12 cellular contexts compared by ENCODE assay signal in the genomic region with DNA sequence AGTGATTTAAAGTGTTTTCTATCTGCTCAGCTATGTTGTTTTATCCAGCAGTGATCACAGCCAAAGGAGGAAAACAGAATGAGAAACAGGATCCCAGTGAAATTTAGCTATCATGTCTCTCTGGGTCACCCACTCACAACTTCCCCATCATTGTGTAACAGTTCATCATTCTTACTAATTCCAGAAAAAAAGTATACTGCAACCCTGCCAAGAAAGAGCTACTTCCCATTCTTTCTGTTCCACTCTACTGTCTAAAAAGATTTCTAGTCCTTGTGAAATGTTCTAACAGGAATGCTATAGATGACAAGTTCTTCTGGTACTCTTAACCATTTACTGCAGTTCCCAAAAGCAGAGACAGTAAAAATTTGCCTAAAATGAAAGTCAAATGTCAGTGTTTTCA. TPM values are rescaled to one million over a fixed set of nuclear protein-coding genes. Genes with fewer than 3 reads are reported as not detected.
DNase-seq lines count a peak whose midpoint lies in the region; ATAC-seq and TF ChIP-seq lines count a peak whose summit lies in the region.
"Had no signal": no experiment of that assay in that cellular context is flagged by ENCODE, and none has a peak within 500 bp of the region (broad histone marks: within the 10 kb centered on the region; RNA-seq: fewer than 3 reads in every experiment).

No MANE protein-coding gene starts in this region.

- BruUV-seq in A673 (replicated peaks; lab: Mats Ljungman, UMichigan) = no TSS peak

- no peak for ATAC-seq in activated CD4-positive, alpha-beta T cell treated with anti-CD3 and anti-CD28 coated beads for 36 hours
- no peak for ATAC-seq in HG03025 (IDR thresholded peaks at IDR 0.05; ENCODE audit: low FRiP score, unreplicated experiment)
- ATAC-seq: activated T-helper 17 cell treated with anti-CD3 and anti-CD28 coated beads, Interleukin-2, amount 50 U/mL, for 72 hours had no signal

- peak overlapping the region; percentile 54 for H3K4me3 ChIP-seq in adipocyte (ENCODE audit: low read length)
- no peak overlapping the region for H3K4me3 ChIP-seq in dorsolateral prefrontal cortex
- H3K4me3 ChIP-seq in A673 (ENCODE audit: low read depth, low read length, poor library complexity, severe bottlenecking) = no peak overlapping the region

- CTCF ChIA-PET in activated CD4-positive, alpha-beta T cell treated with anti-CD3 and anti-CD28 coated beads for 36 hours (lab: Charles Lee) = no interaction called here
- CTCF ChIA-PET in A673 (lab: Charles Lee) = no interaction called here

- peak; percentile 38 for DNase-seq in GM04504 (ENCODE audit: low read depth)
- peak; percentile 79 for DNase-seq in adipocyte (ENCODE audit: low read depth)
- peak; percentile 4 for DNase-seq in hepatic stellate cell (ENCODE audit: low spot score)
- peak; percentile 49 for DNase-seq in stromal cell of bone marrow (ENCODE audit: low read depth)
- DNase-seq in activated CD4-positive, alpha-beta T cell treated with anti-CD3 and anti-CD28 coated beads for 36 hours = no peak
- DNase-seq in dorsolateral prefrontal cortex = no peak
- DNase-seq in A673 (ENCODE audit: low spot score) = no peak
- DNase-seq: cerebellar nuclear complex had no signal

- no peaks in the 10 kb centered on the region for H3K9me3 Mint-ChIP-seq in activated CD4-positive, alpha-beta T cell treated with anti-CD3 and anti-CD28 coated beads for 36 hours (ENCODE audit: low read depth)

- peaks cover 4% of the 10 kb centered on the region for H3K9me3 ChIP-seq in adipocyte (ENCODE audit: control insufficient read depth, low read length)
- no peaks in the 10 kb centered on the region for H3K9me3 ChIP-seq in A673 (ENCODE audit: low read depth, low read length, poor library complexity, severe bottlenecking)

- no peaks in the 10 kb centered on the region for H3K4me1 Mint-ChIP-seq in activated CD4-positive, alpha-beta T cell treated with anti-CD3 and anti-CD28 coated beads for 36 hours
- H3K4me1 Mint-ChIP-seq: activated T-helper 17 cell treated with anti-CD3 and anti-CD28 coated beads, Interleukin-2, amount 50 U/mL, for 72 hours; memory B cell had no signal

- peak overlapping the region in 28 of 59 donors; percentile 0 to 72 (median 54) for H3K27ac ChIP-seq in dorsolateral prefrontal cortex
- no peak overlapping the region for H3K27ac ChIP-seq in A673 (ENCODE audit: low read depth, low read length, poor library complexity, severe bottlenecking)

- no peaks in the 10 kb centered on the region for H3K27me3 ChIP-seq in adipocyte (replicated peaks; ENCODE audit: control insufficient read depth, insufficient read depth, low read length)
- H3K27me3 ChIP-seq in dorsolateral prefrontal cortex = peaks cover 0 to 2% (median 0%) of the 10 kb centered on the region in 45 donors
- no peaks in the 10 kb centered on the region for H3K27me3 ChIP-seq in A673 (replicated peaks; ENCODE audit: insufficient read depth, low read depth, low read length, poor library complexity)

- peaks cover 25% of the 10 kb centered on the region for H3K27me3 Mint-ChIP-seq in activated CD4-positive, alpha-beta T cell treated with anti-CD3 and anti-CD28 coated beads for 36 hours

- no peaks in the 10 kb centered on the region for H3K36me3 Mint-ChIP-seq in activated CD4-positive, alpha-beta T cell treated with anti-CD3 and anti-CD28 coated beads for 36 hours (ENCODE audit: low read depth)
- H3K36me3 Mint-ChIP-seq: memory B cell had no signal

- H3K36me3 ChIP-seq in adipocyte (ENCODE audit: control insufficient read depth, insufficient read depth, low read length, severe bottlenecking) = no peaks in the 10 kb centered on the region
- no peaks in the 10 kb centered on the region for H3K36me3 ChIP-seq in A673 (ENCODE audit: insufficient read depth, low read length, poor library complexity, severe bottlenecking)

- TF ChIP-seq CTCF in dorsolateral prefrontal cortex (IDR thresholded peaks at IDR 0.05 in 54 of 56, conservative IDR thresholded peaks at IDR 0.05 in 2 of 56; ENCODE audit: low read depth in 1 of 56, partially characterized antibody in 56 of 56) (no peak), A673 (conservative IDR thresholded peaks at IDR 0.05; ENCODE audit: low read depth, low read length) (no peak)

- POLR2A ChIA-PET in activated CD4-positive, alpha-beta T cell treated with anti-CD3 and anti-CD28 coated beads for 36 hours (lab: Charles Lee) = no interaction called here
- POLR2A ChIA-PET in A673 (lab: Charles Lee; ENCODE audit: low non-redundant PET) = no interaction called here

- intact Hi-C loops in activated CD4-positive, alpha-beta T cell treated with anti-CD3 and anti-CD28 coated beads for 36 hours (cut with DNase I, micrococcal nuclease) = no loop called here
- intact Hi-C loops in dorsolateral prefrontal cortex (cut with DNase I) (no loop called here), A673 (cut with micrococcal nuclease; ENCODE audit: unreplicated experiment) (no loop called here)

- H3K4me1 ChIP-seq in adipocyte (ENCODE audit: control insufficient read depth, insufficient read depth, low read length) (peaks cover 20% of the 10 kb centered on the region), A673 (ENCODE audit: insufficient read depth, low read length, poor library complexity, severe bottlenecking) (no peaks in the 10 kb centered on the region)

- no peak overlapping the region for H3K4me3 Mint-ChIP-seq in activated CD4-positive, alpha-beta T cell treated with anti-CD3 and anti-CD28 coated beads for 36 hours
- H3K4me3 Mint-ChIP-seq: activated T-helper 17 cell treated with anti-CD3 and anti-CD28 coated beads, Interleukin-2, amount 50 U/mL, for 72 hours; memory B cell had no signal

- H3K9ac ChIP-seq in adipocyte (ENCODE audit: low read length) = peak overlapping the region; percentile 75

- H3K27ac Mint-ChIP-seq in activated CD4-positive, alpha-beta T cell treated with anti-CD3 and anti-CD28 coated beads for 36 hours = no peak overlapping the region
- H3K27ac Mint-ChIP-seq: activated T-helper 17 cell treated with anti-CD3 and anti-CD28 coated beads, Interleukin-2, amount 50 U/mL, for 72 hours; memory B cell had no signal

RNA-seq across cellular contexts. Expression of gene CD163, which starts 39.2 kb away (rescaled TPM):
- total RNA-seq in activated CD4-positive, alpha-beta T cell treated with anti-CD3 and anti-CD28 coated beads for 36 hours = not detected
- 100 to 1,000 TPM in 4 of 120 experiments, 10 to 100 TPM in 79, 1 to 10 TPM in 35, under 1 TPM in 2; 0.64 to 246 (median 14.9) TPM for total RNA-seq in dorsolateral prefrontal cortex
- total RNA-seq in A673 (2021) = 0.41 TPM in 1 of 2 replicates, not detected in the other
- total RNA-seq: activated T-helper 17 cell treated with anti-CD3 and anti-CD28 coated beads, Interleukin-2, amount 50 U/mL, for 72 hours; SK-MEL-5 had no signal

Comparison
In these comparisons a context has a peak if more than half of its experiments do, and no peak if none do; other contexts are left out.
1. DNase-seq: peak in GM04504 (single experiment), adipocyte (single experiment), hepatic stellate cell (single experiment) and stromal cell of bone marrow (single experiment); none in activated CD4-positive, alpha-beta T cell treated with anti-CD3 and anti-CD28 coated beads for 36 hours (single experiment), dorsolateral prefrontal cortex (0 of 10) and A673 (single experiment).